2 cellular contexts compared by ENCODE assay signal in genomic region chr6:93293399-93294271, GRCh38.
TF ChIP-seq lines count a peak whose summit lies in the region.

No MANE protein-coding gene starts in this region.

TF ChIP-seq in SK-N-SH, 30 proteins besides CTCF, POLR2A, EP300 and RAD21 (continued from another document):
- no peak for TF ChIP-seq USF2 (IDR thresholded peaks at IDR 0.05; ENCODE audit: borderline replicate concordance, low read depth, low read length)
- TF ChIP-seq EZH2phosphoT487 (IDR thresholded peaks at IDR 0.05; ENCODE audit: borderline replicate concordance, low read depth) = no peak
- no peak for TF ChIP-seq TAF1 (IDR thresholded peaks at IDR 0.05; ENCODE audit: borderline replicate concordance, low read depth, low read length)
- TF ChIP-seq ZBTB33 (IDR thresholded peaks at IDR 0.05; ENCODE audit: borderline replicate concordance, low read depth) = no peak
- TF ChIP-seq MAX (IDR thresholded peaks at IDR 0.05; ENCODE audit: low read depth) = no peak

TF ChIP-seq in SK-N-SH treated with all-trans-retinoic acid at 6 μM for 48 hours, 23 proteins besides CTCF, POLR2A, EP300 and RAD21 (continued from another document):
- no peak for TF ChIP-seq CSRNP3 (CRISPR knock-in tag; IDR thresholded peaks at IDR 0.05)
